Comparison of ENCODE assay signal across 19 cellular contexts in the genomic region with DNA sequence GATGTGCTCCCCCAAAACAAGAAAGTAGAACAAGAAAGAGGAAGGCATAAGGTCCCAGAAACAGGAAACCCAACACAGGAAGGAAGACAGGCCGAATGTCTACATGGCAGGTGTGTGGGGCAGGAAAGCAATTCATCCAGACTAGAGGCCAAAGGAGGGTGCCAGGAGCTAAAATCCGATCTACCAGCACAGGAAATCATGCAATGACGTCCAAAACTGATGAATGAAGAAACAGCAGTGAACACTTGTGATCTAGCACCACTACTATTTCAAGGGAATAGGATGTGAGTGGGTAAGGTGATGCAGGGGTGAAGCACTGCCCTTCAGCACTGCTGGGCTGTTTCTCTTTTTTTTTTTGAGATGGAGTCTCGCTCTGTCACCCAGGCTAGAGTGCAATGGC. TPM values are rescaled to one million over a fixed set of nuclear protein-coding genes. Genes with fewer than 3 reads are reported as not detected.
DNase-seq lines count a peak whose midpoint lies in the region; ATAC-seq and TF ChIP-seq lines count a peak whose summit lies in the region.
"Had no signal": no experiment of that assay in that cellular context is flagged by ENCODE, and none has a peak within 500 bp of the region (broad histone marks: within the 10 kb centered on the region; RNA-seq: fewer than 3 reads in every experiment).

No MANE protein-coding gene starts in this region.

- H3K4me1 ChIP-seq in OCI-LY7 (ENCODE audit: insufficient read depth, low read length, poor library complexity, severe bottlenecking) = peaks cover 31% of the 10 kb centered on the region

- DNase-seq in stimulated activated naive CD8-positive, alpha-beta T cell treated with anti-CD3 and anti-CD28 coated beads, Interleukin-15, Interleukin-2, amounts not matched to agents 100 U/mL and 50 U/mL, for 24 hours = no peak
- DNase-seq in OCI-LY7 (ENCODE audit: low spot score) (peak; percentile 78), dermis blood vessel endothelial cell (peak; percentile 63), NCI-H2196 treated with DMSO at 0.1 percent for 48 hours (lab: John Stamatoyannopoulos, UW; ENCODE audit: unreplicated experiment) (no peak), iPS-NIHi7 (ENCODE audit: extremely low spot score) (no peak), cerebellar cortex (ENCODE audit: low spot score) (no peak)
- DNase-seq: adrenal gland, DMS153, gastrocnemius medialis, HFFc6, lower lobe of right lung, NCI-H226, OCI-M1, retina had no signal

- no peaks in the 10 kb centered on the region for H3K9me3 Mint-ChIP-seq in stimulated activated naive CD8-positive, alpha-beta T cell treated with anti-CD3 and anti-CD28 coated beads, Interleukin-15, Interleukin-2, amounts not matched to agents 100 ng/mL and 50 ng/mL, for 24 hours
- H3K9me3 Mint-ChIP-seq: HFFc6 had no signal

- peak overlapping the region; percentile 42 for H3K27ac Mint-ChIP-seq in stimulated activated naive CD8-positive, alpha-beta T cell treated with anti-CD3 and anti-CD28 coated beads, Interleukin-15, Interleukin-2, amounts not matched to agents 100 ng/mL and 50 ng/mL, for 24 hours
- H3K27ac Mint-ChIP-seq: HFFc6 had no signal

- peaks cover 11% of the 10 kb centered on the region; the same call in 1 of the 2 replicates for H3K36me3 ChIP-seq in OCI-LY7 (ENCODE audit: insufficient read depth, low read length)
- H3K36me3 ChIP-seq: adrenal gland had no signal

- CTCF ChIA-PET in OCI-LY7 (lab: Charles Lee; ENCODE audit: unreplicated experiment) = no interaction called here

- POLR2A ChIA-PET in OCI-LY7 (lab: Charles Lee) = no interaction called here

- peaks cover 50% of the 10 kb centered on the region for H3K36me3 Mint-ChIP-seq in stimulated activated naive CD8-positive, alpha-beta T cell treated with anti-CD3 and anti-CD28 coated beads, Interleukin-15, Interleukin-2, amounts not matched to agents 100 ng/mL and 50 ng/mL, for 24 hours (ENCODE audit: low read depth)

- ATAC-seq in stimulated activated naive CD8-positive, alpha-beta T cell treated with anti-CD3 and anti-CD28 coated beads, Interleukin-15, Interleukin-2, amounts not matched to agents 100 U/mL and 50 U/mL, for 24 hours = no peak
- ATAC-seq in HG03378 (IDR thresholded peaks at IDR 0.05; ENCODE audit: unreplicated experiment) = no peak
- ATAC-seq: gastrocnemius medialis, K562, lower lobe of right lung had no signal

- H3K9me3 ChIP-seq in OCI-LY7 (ENCODE audit: low read length) = no peaks in the 10 kb centered on the region
- H3K9me3 ChIP-seq: adrenal gland, gastrocnemius medialis, lower lobe of right lung had no signal

- peak overlapping the region; percentile 67 for H3K27ac ChIP-seq in OCI-LY7 (ENCODE audit: low read depth, low read length, poor library complexity, severe bottlenecking)
- H3K27ac ChIP-seq: adrenal gland, HL-60, lower lobe of right lung, SK-N-MC had no signal

- intact Hi-C loops in OCI-LY7 (cut with micrococcal nuclease; ENCODE audit: unreplicated experiment) = no loop called here

- H3K27me3 Mint-ChIP-seq in stimulated activated naive CD8-positive, alpha-beta T cell treated with anti-CD3 and anti-CD28 coated beads, Interleukin-15, Interleukin-2, amounts not matched to agents 100 ng/mL and 50 ng/mL, for 24 hours = no peaks in the 10 kb centered on the region

- H3K4me1 Mint-ChIP-seq in stimulated activated naive CD8-positive, alpha-beta T cell treated with anti-CD3 and anti-CD28 coated beads, Interleukin-15, Interleukin-2, amounts not matched to agents 100 ng/mL and 50 ng/mL, for 24 hours (ENCODE audit: low read depth) = peaks cover 38% of the 10 kb centered on the region

- no peak for TF ChIP-seq CTCF in OCI-LY7 (conservative IDR thresholded peaks at IDR 0.05; ENCODE audit: low read length)

- H3K4me2 ChIP-seq in OCI-LY7 (ENCODE audit: low read length) = peak overlapping the region; percentile 32

- BruUV-seq in OCI-LY7 (replicated peaks; lab: Mats Ljungman, UMichigan) = no TSS peak

- no peaks in the 10 kb centered on the region for H3K79me2 ChIP-seq in OCI-LY7 (ENCODE audit: insufficient read depth, low read depth, low read length)

- no peaks in the 10 kb centered on the region for H3K9me2 ChIP-seq in OCI-LY7 (ENCODE audit: insufficient read depth, low read length)

- H2AFZ ChIP-seq in OCI-LY7 (ENCODE audit: low read length) = no peak overlapping the region

- no peak overlapping the region for H3K4me3 Mint-ChIP-seq in stimulated activated naive CD8-positive, alpha-beta T cell treated with anti-CD3 and anti-CD28 coated beads, Interleukin-15, Interleukin-2, amounts not matched to agents 100 ng/mL and 50 ng/mL, for 24 hours
- H3K4me3 Mint-ChIP-seq: HFFc6 had no signal

- peak overlapping the region; percentile 13 for H3K4me3 ChIP-seq in OCI-LY7 (ENCODE audit: low read depth, low read length, poor library complexity, severe bottlenecking)
- H3K4me3 ChIP-seq: adrenal gland, gastrocnemius medialis, K562, lower lobe of right lung, SK-N-MC had no signal

- no peaks in the 10 kb centered on the region for H4K20me1 ChIP-seq in OCI-LY7 (ENCODE audit: insufficient read depth, low read length)

RNA-seq across cellular contexts. Expression of a gene that starts 59.1 kb away (rescaled TPM):
- total RNA-seq in OCI-LY7 (2014; rRNA removed; shearing (Covaris generic)) = 19.3 and 24.0 TPM in 2 replicates
- 28.0 and 35.9 TPM in 2 replicates for total RNA-seq in OCI-LY7 (2022)
- total RNA-seq in dermis blood vessel endothelial cell = 556 and 666 TPM in 2 replicates

Comparison
In these comparisons a context has a peak if more than half of its experiments do, and no peak if none do; other contexts are left out.
1. DNase-seq: peak in OCI-LY7 (single experiment) and dermis blood vessel endothelial cell (single experiment); none in stimulated activated naive CD8-positive, alpha-beta T cell treated with anti-CD3 and anti-CD28 coated beads, Interleukin-15, Interleukin-2, amounts not matched to agents 100 U/mL and 50 U/mL, for 24 hours (single experiment), NCI-H2196 treated with DMSO at 0.1 percent for 48 hours (single experiment), iPS-NIHi7 (single experiment) and cerebellar cortex (single experiment).
2. RNA of a gene that starts 59.1 kb away (total RNA-seq): 556 to 666 TPM in dermis blood vessel endothelial cell; 19.3 to 35.9 TPM in OCI-LY7; every median in the first group is over 10 times any median in the second.